In genomic region chr17:44095647-44096496, GRCh38 we compare ENCODE assay signal across 8 cellular contexts. TPM values are rescaled to one million over a fixed set of nuclear protein-coding genes. Genes with fewer than 3 reads are reported as not detected.
DNase-seq lines count a peak whose midpoint lies in the region; ATAC-seq and TF ChIP-seq lines count a peak whose summit lies in the region.

No MANE protein-coding gene starts in this region.

- H3K9ac ChIP-seq in endodermal cell (ENCODE audit: extremely low read depth, low read length, poor library complexity, severe bottlenecking) = peak overlapping the region; percentile 74

- H3K4me3 Mint-ChIP-seq in endodermal cell = peak overlapping the region; percentile 65

- H3K27me3 Mint-ChIP-seq in endodermal cell (ENCODE audit: insufficient read depth) = no peaks in the 10 kb centered on the region

- no peaks in the 10 kb centered on the region for H3K9me3 Mint-ChIP-seq in endodermal cell

- H3K27ac Mint-ChIP-seq in endodermal cell = peak overlapping the region; percentile 99

- in situ Hi-C loops in G401 (cut with HindIII; ENCODE audit: low sequenced_read_pairs) (no loop called here), SK-MEL-5 (cut with HindIII; ENCODE audit: low pct_unique_long_range_greater_than_20kb, low sequenced_read_pairs) (no loop called here)

- ATAC-seq in lung (ENCODE audit: insufficient read depth, low FRiP score) (peak; percentile 75), thoracic aorta (ENCODE audit: insufficient number of reproducible peaks, low FRiP score, low read depth) (no peak), HG03175 (IDR thresholded peaks at IDR 0.05; ENCODE audit: unreplicated experiment) (no peak)

- H3K27ac ChIP-seq in endodermal cell (ENCODE audit: low read depth, low read length) (peak overlapping the region; percentile 96), lung (ENCODE audit: low read depth in 1 of 2, low read length in 1 of 2) (peak overlapping the region; percentile 51 to 90), thoracic aorta (peak overlapping the region; percentile 54 to 75)

- TF ChIP-seq CTCF in endodermal cell (conservative IDR thresholded peaks at IDR 0.05) (no peak), lung (IDR thresholded peaks at IDR 0.05; ENCODE audit: control extremely low read depth, extremely low read depth) (no peak), thoracic aorta (IDR thresholded peaks at IDR 0.05) (no peak)

- peaks cover 4% of the 10 kb centered on the region for H3K4me1 Mint-ChIP-seq in endodermal cell

- H3K9me3 ChIP-seq in endodermal cell (ENCODE audit: control insufficient read depth, low read length) = no peaks in the 10 kb centered on the region
- H3K9me3 ChIP-seq in lung (ENCODE audit: control insufficient read depth in 2 of 2, insufficient read depth in 1 of 2, low read length in 1 of 2) = no peaks in the 10 kb centered on the region
- H3K9me3 ChIP-seq in thoracic aorta = no peaks in the 10 kb centered on the region

- H3K36me3 Mint-ChIP-seq in endodermal cell (ENCODE audit: low read depth) = peaks cover 18% of the 10 kb centered on the region

- peak; percentile 65 for DNase-seq in G401 (ENCODE audit: low spot score)
- DNase-seq in NAMALWA (ENCODE audit: low spot score) = peak; percentile 56
- DNase-seq in SK-MEL-5 (ENCODE audit: low read depth, low spot score) = peak; percentile 79
- DNase-seq in endodermal cell = peak; percentile 99
- peak; percentile 51 for DNase-seq in lung (ENCODE audit: low spot score)
- DNase-seq in thoracic aorta (ENCODE audit: low spot score) = no peak
- no peak for DNase-seq in stimulated activated CD4-positive, alpha-beta T cell treated with anti-CD3 and anti-CD28 coated beads, Interleukin-4, amount 100 ng/mL, for 4 hours

- peak overlapping the region; percentile 79 for H3K4me3 ChIP-seq in endodermal cell (ENCODE audit: low read length)
- H3K4me3 ChIP-seq in lung = peak overlapping the region; percentile 23
- H3K4me3 ChIP-seq in thoracic aorta = peak overlapping the region; percentile 48

- 4 to 16% methylated on average over 5 to 12 of the region's 12 CpGs for WGBS in endodermal cell (ENCODE audit: insufficient coverage in 1 of 2, insufficient read length in 1 of 2), 2 experiments
- WGBS in lung, 2 donors = 7 to 13% methylated on average over 12 of the region's 12 CpGs

- peaks cover 5% of the 10 kb centered on the region for H3K4me1 ChIP-seq in endodermal cell (ENCODE audit: control insufficient read depth, insufficient read depth, low read length)
- H3K4me1 ChIP-seq in lung (ENCODE audit: control insufficient read depth in 2 of 2, insufficient read depth in 2 of 2, low read length in 2 of 2) = peaks cover 10 to 23% of the 10 kb centered on the region in 2 donors
- H3K4me1 ChIP-seq in thoracic aorta (ENCODE audit: control insufficient read depth in 1 of 2, low read depth in 2 of 2) = peaks cover 33 to 53% of the 10 kb centered on the region in 2 donors

- H3K27me3 ChIP-seq in endodermal cell (ENCODE audit: control insufficient read depth, insufficient read depth, low read length, poor library complexity, severe bottlenecking) (no peaks in the 10 kb centered on the region), lung (ENCODE audit: control insufficient read depth, insufficient read depth) (no peaks in the 10 kb centered on the region), thoracic aorta (replicated peaks; ENCODE audit: insufficient read depth) (no peaks in the 10 kb centered on the region)

- H3K36me3 ChIP-seq in endodermal cell (ENCODE audit: control insufficient read depth, insufficient read depth, low read length) (peaks cover 19% of the 10 kb centered on the region), lung (ENCODE audit: control insufficient read depth in 2 of 2, insufficient read depth in 2 of 2, low read length in 2 of 2) (peaks cover 10 to 29% of the 10 kb centered on the region in 2 donors), thoracic aorta (peaks cover 29% of the 10 kb centered on the region)

RNA-seq across cellular contexts. Expression of gene G6PC3, which starts 25.3 kb away (rescaled TPM):
- total RNA-seq in G401 (2014; rRNA removed; shearing (Covaris generic)) = 18.6 and 23.2 TPM in 2 replicates
- total RNA-seq in SK-MEL-5 (2014; rRNA removed; shearing (Covaris generic)) = 81.4 and 84.1 TPM in 2 replicates
- 256 and 299 TPM in 2 replicates for polyA plus RNA-seq in SK-MEL-5 (2015; cell fraction: cytosol; rRNA removed)
- polyA plus RNA-seq in SK-MEL-5 (2015; cell fraction: nucleus; rRNA removed) = 70.1 and 97.3 TPM in 2 replicates
- 100 to 1,000 TPM in 1 of 2 donors, 10 to 100 TPM in 1; 88.8 to 129 TPM for total RNA-seq in endodermal cell
- polyA plus RNA-seq in endodermal cell (2013, experiment 1 of 2) = 107 TPM
- polyA plus RNA-seq in endodermal cell (2013, experiment 2 of 2) = 101 TPM
- total RNA-seq in lung = 10 to 100 TPM; 21.2 to 74.6 TPM
- 10 to 100 TPM; 84.8 to 87.4 TPM for polyA plus RNA-seq in lung
- total RNA-seq in thoracic aorta = 10 to 100 TPM; 26.4 to 54.6 TPM

RNA-seq across cellular contexts. Expression of gene HDAC5, which starts 27.6 kb away (rescaled TPM):
- total RNA-seq in G401 (2014; rRNA removed; shearing (Covaris generic)) = 65.5 and 70.6 TPM in 2 replicates
- total RNA-seq in SK-MEL-5 (2014; rRNA removed; shearing (Covaris generic)) = 30.6 and 33.7 TPM in 2 replicates
- 44.1 and 45.9 TPM in 2 replicates for polyA plus RNA-seq in SK-MEL-5 (2015; cell fraction: cytosol; rRNA removed)
- 21.4 and 24.3 TPM in 2 replicates for polyA plus RNA-seq in SK-MEL-5 (2015; cell fraction: nucleus; rRNA removed)
- 10 to 100 TPM; 36.9 to 64.6 TPM for total RNA-seq in endodermal cell
- polyA plus RNA-seq in endodermal cell (2013, experiment 1 of 2) = 55.7 TPM
- 57.7 TPM for polyA plus RNA-seq in endodermal cell (2013, experiment 2 of 2)
- 10 to 100 TPM; 33.8 to 77.4 TPM for total RNA-seq in lung
- polyA plus RNA-seq in lung = 10 to 100 TPM; 29.6 to 39.0 TPM
- 100 to 1,000 TPM in 1 of 2 donors, 10 to 100 TPM in 1; 76.9 to 115 TPM for total RNA-seq in thoracic aorta

RNA-seq across cellular contexts. Expression of gene LSM12, which starts 29.4 kb away (rescaled TPM):
- 93.5 and 116 TPM in 2 replicates for total RNA-seq in G401 (2014; rRNA removed; shearing (Covaris generic))
- total RNA-seq in SK-MEL-5 (2014; rRNA removed; shearing (Covaris generic)) = 49.2 and 49.8 TPM in 2 replicates
- 59.3 and 63.8 TPM in 2 replicates for polyA plus RNA-seq in SK-MEL-5 (2015; cell fraction: cytosol; rRNA removed)
- polyA plus RNA-seq in SK-MEL-5 (2015; cell fraction: nucleus; rRNA removed) = 27.6 and 38.3 TPM in 2 replicates
- total RNA-seq in endodermal cell = 100 to 1,000 TPM in 1 of 2 donors, 10 to 100 TPM in 1; 97.7 to 102 TPM
- 59.9 TPM for polyA plus RNA-seq in endodermal cell (2013, experiment 1 of 2)
- 53.1 TPM for polyA plus RNA-seq in endodermal cell (2013, experiment 2 of 2)
- 10 to 100 TPM; 14.8 to 45.3 TPM for total RNA-seq in lung
- polyA plus RNA-seq in lung = 10 to 100 TPM; 25.8 to 54.6 TPM
- total RNA-seq in thoracic aorta = 10 to 100 TPM; 24.9 to 30.8 TPM

RNA-seq across cellular contexts. Expression of gene HROB, which starts 45.9 kb away (rescaled TPM):
- total RNA-seq in G401 (2014; rRNA removed; shearing (Covaris generic)) = 7.6 and 9.9 TPM in 2 replicates
- total RNA-seq in SK-MEL-5 (2014; rRNA removed; shearing (Covaris generic)) = 3.2 and 4.2 TPM in 2 replicates
- polyA plus RNA-seq in SK-MEL-5 (2015; cell fraction: cytosol; rRNA removed) = 5.9 and 7.2 TPM in 2 replicates
- 10.8 and 11.4 TPM in 2 replicates for polyA plus RNA-seq in SK-MEL-5 (2015; cell fraction: nucleus; rRNA removed)
- 10 to 100 TPM; 20.9 to 23.4 TPM for total RNA-seq in endodermal cell
- polyA plus RNA-seq in endodermal cell (2013, experiment 1 of 2) = 10.5 TPM
- 12.0 TPM for polyA plus RNA-seq in endodermal cell (2013, experiment 2 of 2)
- total RNA-seq in lung = 1 to 10 TPM in 1 of 2 donors, under 1 TPM in 1; 0.88 to 1.3 TPM
- under 1 TPM; 0.61 to 0.87 TPM for polyA plus RNA-seq in lung
- 1 to 10 TPM in 1 of 2 donors, under 1 TPM in 1; 0.85 to 2.6 TPM for total RNA-seq in thoracic aorta

Comparison
In these comparisons a context has a peak if more than half of its experiments do, and no peak if none do; other contexts are left out.
1. DNase-seq: peak in G401 (single experiment), NAMALWA (single experiment), SK-MEL-5 (single experiment), endodermal cell (single experiment) and lung (single experiment); none in thoracic aorta (single experiment) and stimulated activated CD4-positive, alpha-beta T cell treated with anti-CD3 and anti-CD28 coated beads, Interleukin-4, amount 100 ng/mL, for 4 hours (0 of 2).
2. H3K4me3 ChIP-seq: peak in every context shown above with its lines; median percentile 79 in endodermal cell; 48 in thoracic aorta; 23 in lung.
3. Peak in every context shown above with its lines, with median percentiles within 50 percentile points of each other: H3K27ac ChIP-seq.